Comparison of ENCODE assay signal across 14 cellular contexts in the genomic region with DNA sequence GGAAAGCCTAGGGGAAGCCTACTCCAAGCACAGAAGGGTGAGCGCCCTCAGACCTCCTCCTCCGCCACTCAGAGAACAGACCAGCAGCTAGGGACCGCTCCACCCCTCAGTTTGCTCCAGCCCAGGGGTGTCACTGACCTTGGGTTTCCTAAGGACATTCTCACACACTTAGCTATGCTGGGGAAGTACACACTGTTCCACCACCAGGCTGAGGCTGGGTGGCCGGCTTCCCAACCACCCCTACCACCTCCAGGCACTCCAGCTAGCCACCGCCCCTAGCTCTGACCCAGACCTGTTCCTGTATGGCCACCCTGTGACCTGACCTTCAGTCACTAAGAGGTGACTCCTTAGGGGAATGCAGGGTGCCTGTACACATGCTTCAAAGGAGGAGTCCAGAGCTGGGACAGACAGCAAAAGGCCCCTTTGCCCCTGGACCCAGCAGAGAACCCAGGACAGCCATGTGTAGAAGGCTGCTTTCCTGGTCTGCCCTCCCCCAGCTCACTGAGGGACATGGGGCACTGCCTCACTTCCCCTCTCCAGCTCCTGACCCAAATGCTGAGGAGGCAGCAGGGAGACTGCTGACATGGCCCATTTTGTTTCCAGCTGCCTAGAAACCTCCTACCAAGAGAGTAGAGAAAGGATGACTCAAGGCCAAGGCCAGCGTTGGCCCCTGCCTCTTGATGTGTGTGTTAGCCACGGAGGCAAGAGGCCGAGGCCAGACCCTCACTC. TPM values are rescaled to one million over a fixed set of nuclear protein-coding genes. Genes with fewer than 3 reads are reported as not detected.
DNase-seq lines count a peak whose midpoint lies in the region; ATAC-seq and TF ChIP-seq lines count a peak whose summit lies in the region.
"Had no signal": no experiment of that assay in that cellular context is flagged by ENCODE, and none has a peak within 500 bp of the region (broad histone marks: within the 10 kb centered on the region; RNA-seq: fewer than 3 reads in every experiment).

No MANE protein-coding gene starts in this region.

- TF ChIP-seq CTCF in esophagus squamous epithelium (IDR thresholded peaks at IDR 0.05) (no peak), osteoblast (IDR thresholded peaks at IDR 0.05; ENCODE audit: extremely low read depth, low read depth, low read length) (no peak), transverse colon (IDR thresholded peaks at IDR 0.05) (no peak), GM10248 (IDR thresholded peaks at IDR 0.05; ENCODE audit: control extremely low read depth, extremely low read depth, low read depth, missing control alignments) (no peak)

- H3K36me3 ChIP-seq in esophagus squamous epithelium (peaks cover 30 to 68% (median 42%) of the 10 kb centered on the region in 3 donors), osteoblast (ENCODE audit: insufficient read depth, low read length) (peaks cover 62% of the 10 kb centered on the region), transverse colon (peaks cover 0 to 42% (median 20%) of the 10 kb centered on the region in 4 donors), GM23248 (ENCODE audit: low read depth) (peaks cover 29% of the 10 kb centered on the region; the same call in 1 of the 2 replicates)

- no peak for TF ChIP-seq EP300 in transverse colon (IDR thresholded peaks at IDR 0.05; ENCODE audit: low read depth)

- no peak overlapping the region for H3K9ac ChIP-seq in GM23248

- peaks cover 25 to 56% (median 32%) of the 10 kb centered on the region in 3 donors for H3K4me1 ChIP-seq in esophagus squamous epithelium
- peaks cover 29% of the 10 kb centered on the region for H3K4me1 ChIP-seq in osteoblast (ENCODE audit: insufficient read depth, low read length)
- peaks cover 22 to 37% (median 23%) of the 10 kb centered on the region in 4 donors for H3K4me1 ChIP-seq in transverse colon
- H3K4me1 ChIP-seq in GM23248 (ENCODE audit: insufficient read depth) = peaks cover 30% of the 10 kb centered on the region

- intact Hi-C loops in esophagus squamous epithelium (cut with DNase I) (no loop called here), transverse colon (cut with DNase I; ENCODE audit: low total_unique reads) (no loop called here)

- no peaks in the 10 kb centered on the region for H3K27me3 Mint-ChIP-seq in activated T-helper 17 cell treated with anti-CD3 and anti-CD28 coated beads, Interleukin-2, amount 50 U/mL, for 72 hours

- no peaks in the 10 kb centered on the region for H3K9me3 Mint-ChIP-seq in activated T-helper 17 cell treated with anti-CD3 and anti-CD28 coated beads, Interleukin-2, amount 50 U/mL, for 72 hours
- H3K9me3 Mint-ChIP-seq: CD8-positive, alpha-beta T cell; WTC11 had no signal

- CTCF ChIA-PET in GM10248 (lab: Yijun Ruan, JAX) = interaction anchor here (0.8 to 8.2 kb wide), 10 partner anchors 10 to 111 kb away, joined by 3 to 47 read pairs (median 4); partner anchors contain the start of genes DNAJC7 and NKIRAS2

- peaks cover 59% of the 10 kb centered on the region for H3K79me2 ChIP-seq in osteoblast (ENCODE audit: insufficient read depth, low read length)
- peaks cover 59% of the 10 kb centered on the region for H3K79me2 ChIP-seq in GM23248 (ENCODE audit: insufficient read depth)

- H3K27me3 ChIP-seq in esophagus squamous epithelium = no peaks in the 10 kb centered on the region
- H3K27me3 ChIP-seq in osteoblast (ENCODE audit: insufficient read depth, low read length) = no peaks in the 10 kb centered on the region
- H3K27me3 ChIP-seq in transverse colon = no peaks in the 10 kb centered on the region
- H3K27me3 ChIP-seq in GM23248 (replicated peaks; ENCODE audit: insufficient read depth) = no peaks in the 10 kb centered on the region

- no peak for ATAC-seq in activated T-helper 17 cell treated with anti-CD3 and anti-CD28 coated beads, Interleukin-2, amount 50 U/mL, for 72 hours (replicated peaks)
- ATAC-seq: CD8-positive, alpha-beta T cell; SK-N-SH treated with all-trans-retinoic acid at 6 μM for 48 hours; WTC11 had no signal

- H3K4me3 ChIP-seq in esophagus squamous epithelium (no peak overlapping the region), osteoblast (ENCODE audit: insufficient read depth, low read length) (no peak overlapping the region), transverse colon (no peak overlapping the region), GM23248 (no peak overlapping the region)

- H3K9me3 ChIP-seq in esophagus squamous epithelium = no peaks in the 10 kb centered on the region
- H3K9me3 ChIP-seq in osteoblast (ENCODE audit: low read depth, low read length) = no peaks in the 10 kb centered on the region
- no peaks in the 10 kb centered on the region for H3K9me3 ChIP-seq in transverse colon
- H3K9me3 ChIP-seq in GM23248 (ENCODE audit: low read depth) = no peaks in the 10 kb centered on the region

- no peak overlapping the region for H3K4me3 Mint-ChIP-seq in activated T-helper 17 cell treated with anti-CD3 and anti-CD28 coated beads, Interleukin-2, amount 50 U/mL, for 72 hours
- H3K4me3 Mint-ChIP-seq: CD8-positive, alpha-beta T cell; WTC11 had no signal

- POLR2A ChIA-PET in GM10248 (lab: Yijun Ruan, JAX) = no interaction called here

- H3K9me2 ChIP-seq in GM23248 (ENCODE audit: insufficient read depth) = no peaks in the 10 kb centered on the region

- TF ChIP-seq POLR2A in esophagus squamous epithelium (IDR thresholded peaks at IDR 0.05) = no peak
- TF ChIP-seq POLR2A in transverse colon (IDR thresholded peaks at IDR 0.05) = no peak

- 100% methylated on average over 1 of the region's 8 CpGs; no CpG with 5 or more reads in 1 of the 2 donors for WGBS in esophagus squamous epithelium, 2 donors
- 92 to 100% methylated on average over 3 to 8 of the region's 8 CpGs for WGBS in transverse colon (ENCODE audit: low coverage in 1 of 2), 2 donors
- WGBS in GM23248 (ENCODE audit: low coverage in 1 of 2, low lambda C conversion rate in 2 of 2, missing lambda C conversion rate in 2 of 2), 2 experiments = 86 to 88% methylated on average over 8 of the region's 8 CpGs

- in situ Hi-C loops in transverse colon (cut with MboI; ENCODE audit: low pct_ligation_motif_present in 1 of 4, low pct_unique_long_range_greater_than_20kb in 1 of 4, low sequenced_read_pairs in 3 of 4) = no loop called here
- in situ Hi-C loops in GM23248 (cut with MboI) = no loop called here

- no peak for DNase-seq in esophagus squamous epithelium (lab: John Stamatoyannopoulos, UW)
- peak; percentile 46 for DNase-seq in osteoblast (ENCODE audit: insufficient read length, low spot score, missing footprints)
- no peak for DNase-seq in transverse colon
- DNase-seq in superior temporal gyrus (ENCODE audit: extremely low spot score) = no peak
- DNase-seq in GM10248 (ENCODE audit: extremely low spot score) = no peak
- DNase-seq in GM23248 = no peak
- DNase-seq: CD8-positive, alpha-beta T cell; foreskin fibroblast; MM.1S had no signal

- peaks cover 16% of the 10 kb centered on the region for H3K4me1 Mint-ChIP-seq in activated T-helper 17 cell treated with anti-CD3 and anti-CD28 coated beads, Interleukin-2, amount 50 U/mL, for 72 hours

- peaks cover 91% of the 10 kb centered on the region for H3K36me3 Mint-ChIP-seq in activated T-helper 17 cell treated with anti-CD3 and anti-CD28 coated beads, Interleukin-2, amount 50 U/mL, for 72 hours (ENCODE audit: low read depth)

- peak overlapping the region; percentile 35 to 82 (median 60) for H3K27ac ChIP-seq in esophagus squamous epithelium
- H3K27ac ChIP-seq in osteoblast (ENCODE audit: low read depth, low read length) = no peak overlapping the region
- H3K27ac ChIP-seq in transverse colon = peak overlapping the region; percentile 18 to 84 (median 30)
- H3K27ac ChIP-seq in GM23248 = no peak overlapping the region

- H3K27ac Mint-ChIP-seq in activated T-helper 17 cell treated with anti-CD3 and anti-CD28 coated beads, Interleukin-2, amount 50 U/mL, for 72 hours = peak overlapping the region; percentile 48
- H3K27ac Mint-ChIP-seq: WTC11 had no signal

- H2AFZ ChIP-seq in osteoblast (ENCODE audit: low read length) (no peak overlapping the region), GM23248 (no peak overlapping the region)

- H3F3A ChIP-seq in GM23248 (ENCODE audit: insufficient read depth) = peaks cover 39% of the 10 kb centered on the region

- H3K4me2 ChIP-seq in osteoblast (ENCODE audit: insufficient read depth, low read length) (no peak overlapping the region), GM23248 (ENCODE audit: unreplicated experiment) (no peak overlapping the region)

- peaks cover 51% of the 10 kb centered on the region for H4K20me1 ChIP-seq in osteoblast (ENCODE audit: insufficient read depth, low read length)
- H4K20me1 ChIP-seq in GM23248 (ENCODE audit: insufficient read depth) = peaks cover 5% of the 10 kb centered on the region; the same call in 1 of the 2 replicates

RNA-seq across cellular contexts. Expression of gene HSPB9, which starts 6.7 kb away (rescaled TPM):
- total RNA-seq in activated T-helper 17 cell treated with anti-CD3 and anti-CD28 coated beads, Interleukin-2, amount 50 U/mL, for 72 hours = under 1 TPM in 1 of 2 donors, not detected in 1; 0.13 TPM
- total RNA-seq in esophagus squamous epithelium (not detected), osteoblast (not detected in 2 replicates), transverse colon (under 1 TPM in 1 of 4 donors, not detected in 3; 0.14 TPM)
- total RNA-seq in GM23248 (2014; rRNA removed; shearing (Covaris generic)) = not detected in 2 replicates
- 0.34 TPM in 1 of 2 replicates, not detected in the other for polyA plus RNA-seq in GM23248 (2016; fragmentation: Nextera tagmentation; extraction: Ambion mirVana)
- total RNA-seq: CD8-positive, alpha-beta T cell; H4 had no signal
- polyA plus RNA-seq: keratinocyte had no signal

RNA-seq across cellular contexts. Expression of gene KAT2A, which starts 8.1 kb away (rescaled TPM):
- 10 to 100 TPM; 32.8 to 44.2 TPM for total RNA-seq in activated T-helper 17 cell treated with anti-CD3 and anti-CD28 coated beads, Interleukin-2, amount 50 U/mL, for 72 hours
- total RNA-seq in esophagus squamous epithelium = 10 to 100 TPM in 3 of 4 donors, 1 to 10 TPM in 1; 9.3 to 34.1 (median 27.0) TPM
- total RNA-seq in osteoblast = 8.3 and 9.0 TPM in 2 replicates
- 100 to 1,000 TPM in 1 of 4 donors, 10 to 100 TPM in 3; 16.9 to 154 (median 48.9) TPM for total RNA-seq in transverse colon
- 13.9 and 16.8 TPM in 2 replicates for total RNA-seq in GM23248 (2014; rRNA removed; shearing (Covaris generic))
- polyA plus RNA-seq in GM23248 (2016; fragmentation: Nextera tagmentation; extraction: Ambion mirVana) = 6.0 and 7.2 TPM in 2 replicates

RNA-seq across cellular contexts. Expression of gene DHX58, which starts 16.8 kb away (rescaled TPM):
- total RNA-seq in activated T-helper 17 cell treated with anti-CD3 and anti-CD28 coated beads, Interleukin-2, amount 50 U/mL, for 72 hours = 10 to 100 TPM; 12.0 to 19.1 TPM
- 10 to 100 TPM in 1 of 4 donors, 1 to 10 TPM in 3; 3.9 to 10.4 (median 8.9) TPM for total RNA-seq in esophagus squamous epithelium
- 18.5 and 23.0 TPM in 2 replicates for total RNA-seq in osteoblast
- 10 to 100 TPM in 3 of 4 donors, 1 to 10 TPM in 1; 4.6 to 14.6 (median 12.8) TPM for total RNA-seq in transverse colon
- total RNA-seq in GM23248 (2014; rRNA removed; shearing (Covaris generic)) = 2.5 and 11.6 TPM in 2 replicates
- polyA plus RNA-seq in GM23248 (2016; fragmentation: Nextera tagmentation; extraction: Ambion mirVana) = 1.6 and 2.0 TPM in 2 replicates

RNA-seq across cellular contexts. Expression of gene RAB5C, which starts 25.5 kb away (rescaled TPM):
- total RNA-seq in activated T-helper 17 cell treated with anti-CD3 and anti-CD28 coated beads, Interleukin-2, amount 50 U/mL, for 72 hours = 10 to 100 TPM; 30.4 to 77.7 TPM
- 100 to 1,000 TPM in 1 of 4 donors, 10 to 100 TPM in 3; 68.5 to 107 (median 78.6) TPM for total RNA-seq in esophagus squamous epithelium
- 80.0 and 90.5 TPM in 2 replicates for total RNA-seq in osteoblast
- total RNA-seq in transverse colon = 100 to 1,000 TPM in 2 of 4 donors, 10 to 100 TPM in 2; 40.8 to 172 (median 112) TPM
- 97.5 and 128 TPM in 2 replicates for total RNA-seq in GM23248 (2014; rRNA removed; shearing (Covaris generic))
- polyA plus RNA-seq in GM23248 (2016; fragmentation: Nextera tagmentation; extraction: Ambion mirVana) = 123 and 124 TPM in 2 replicates

RNA-seq across cellular contexts. Expression of gene ZNF385C, which starts 31.0 kb away (rescaled TPM):
- under 1 TPM; 0.15 to 0.48 TPM for total RNA-seq in activated T-helper 17 cell treated with anti-CD3 and anti-CD28 coated beads, Interleukin-2, amount 50 U/mL, for 72 hours
- total RNA-seq in esophagus squamous epithelium (under 1 TPM in 2 of 4 donors, not detected in 2; 0.18 to 0.38 TPM), osteoblast (not detected in 2 replicates), transverse colon (under 1 TPM in 2 of 4 donors, not detected in 2; 0.27 to 0.48 TPM)
- total RNA-seq in GM23248 (2014; rRNA removed; shearing (Covaris generic)) = not detected in 2 replicates
- not detected in 2 replicates for polyA plus RNA-seq in GM23248 (2016; fragmentation: Nextera tagmentation; extraction: Ambion mirVana)

Comparison
In these comparisons a context has a peak if more than half of its experiments do, and no peak if none do; other contexts are left out.
1. H3K27ac ChIP-seq: peak in esophagus squamous epithelium (4 of 4) and transverse colon (4 of 4); none in osteoblast (single experiment) and GM23248 (single experiment).